ENCODE assay signal across 18 cellular contexts in genomic region chr17:31878703-31879073, GRCh38. TPM values are rescaled to one million over a fixed set of nuclear protein-coding genes. Genes with fewer than 3 reads are reported as not detected.
A peak's percentile ranks its signal among the peaks of the same experiment; 100 is the strongest.
DNase-seq lines count a peak whose midpoint lies in the region; ATAC-seq, FAIRE-seq and TF ChIP-seq lines count a peak whose summit lies in the region.
"Had no signal": no experiment of that assay in that cellular context is flagged by ENCODE, and none has a peak within 500 bp of the region (broad histone marks: within the 10 kb centered on the region; RNA-seq: fewer than 3 reads in every experiment).

No MANE protein-coding gene starts in this region.

- H3K9me3 Mint-ChIP-seq in GM23338 (no peaks in the 10 kb centered on the region; the same call in 2 of the 3 replicates), memory B cell (no peaks in the 10 kb centered on the region)

- H3K4me3 ChIP-seq in A549 (no peak overlapping the region), GM23338 (no peak overlapping the region), ascending aorta (no peak overlapping the region)
- H3K4me3 ChIP-seq: left ventricle myocardium inferior, MG63, ovary, sigmoid colon had no signal

- H3K79me2 ChIP-seq in GM23338 (replicated peaks; ENCODE audit: insufficient read depth), result no peaks in the 10 kb centered on the region

- DNase-seq in A549 (ENCODE audit: low read depth in 1 of 2, low spot score in 1 of 2), result no peak
- no peak for DNase-seq in GM23338 (ENCODE audit: low spot score)
- DNase-seq in ascending aorta (ENCODE audit: low spot score in 2 of 2), result no peak
- no peak for DNase-seq in memory B cell (ENCODE audit: low spot score in 2 of 2)
- DNase-seq in LoVo (ENCODE audit: low spot score), result no peak
- no peak for DNase-seq in NK-92 treated with Interleukin-12 subunit alpha and Interleukin-12 subunit beta, amount 100 ng/mL, for 24 hours (lab: John Stamatoyannopoulos, UW)
- DNase-seq: Caco-2, GOT3, left ventricle myocardium inferior, NCI-H1694, ovary, sigmoid colon, substantia nigra had no signal

- no peaks in the 10 kb centered on the region for H3K27me3 Mint-ChIP-seq in GM23338 (ENCODE audit: insufficient read depth, low read depth, poor library complexity)
- no peaks in the 10 kb centered on the region for H3K27me3 Mint-ChIP-seq in memory B cell

- H3K9me3 ChIP-seq in A549 (no peaks in the 10 kb centered on the region), ascending aorta (no peaks in the 10 kb centered on the region)
- H3K9me3 ChIP-seq: Caco-2, left ventricle myocardium inferior, MG63, ovary, sigmoid colon had no signal

- POLR2A ChIA-PET in A549 (lab: Yijun Ruan, JAX), result no interaction called here

- TF ChIP-seq CTCF in A549 (IDR thresholded peaks at IDR 0.05), result no peak
- no peak for TF ChIP-seq CTCF in GM23338 (conservative IDR thresholded peaks at IDR 0.05; ENCODE audit: low read depth in 2 of 2)
- no peak for TF ChIP-seq CTCF in ascending aorta (IDR thresholded peaks at IDR 0.05)

- H3K9me2 ChIP-seq in GM23338 (ENCODE audit: insufficient read depth), result no peaks in the 10 kb centered on the region

- TF ChIP-seq RAD21 in A549 (conservative IDR thresholded peaks at IDR 0.05 in 1 of 2, IDR thresholded peaks at IDR 0.05 in 1 of 2), result no peak

- H3K4me1 Mint-ChIP-seq in GM23338, result no peaks in the 10 kb centered on the region
- H3K4me1 Mint-ChIP-seq in memory B cell, result peaks cover 3% of the 10 kb centered on the region

- no peak overlapping the region for H3K27ac ChIP-seq in A549
- no peak overlapping the region for H3K27ac ChIP-seq in GM23338 (ENCODE audit: low read depth)
- H3K27ac ChIP-seq in ascending aorta, result peak overlapping the region; percentile 78 to 86
- H3K27ac ChIP-seq: left ventricle myocardium inferior, ovary had no signal

- peaks cover 71% of the 10 kb centered on the region for H3K36me3 ChIP-seq in GM23338 (ENCODE audit: insufficient read depth)
- H3K36me3 ChIP-seq in ascending aorta, result peaks cover 49 to 71% of the 10 kb centered on the region in 2 donors
- H3K36me3 ChIP-seq: ovary had no signal

- H3K36me3 Mint-ChIP-seq in GM23338 (ENCODE audit: low read depth), result peaks cover 73% of the 10 kb centered on the region
- peaks cover 17% of the 10 kb centered on the region for H3K36me3 Mint-ChIP-seq in memory B cell

- no peaks in the 10 kb centered on the region for H3K27me3 ChIP-seq in GM23338 (ENCODE audit: insufficient read depth)
- no peaks in the 10 kb centered on the region for H3K27me3 ChIP-seq in ascending aorta
- H3K27me3 ChIP-seq: MG63, ovary, sigmoid colon had no signal

- peak; percentile 61 for FAIRE-seq in A549 (lab: Jason Lieb, UNC)

- H3K4me3 Mint-ChIP-seq in GM23338 (no peak overlapping the region), memory B cell (no peak overlapping the region)

- H4K20me1 ChIP-seq in GM23338 (replicated peaks; ENCODE audit: insufficient read depth), result peaks cover 9% of the 10 kb centered on the region

- H3F3A ChIP-seq in GM23338 (replicated peaks; ENCODE audit: low read depth), result no peaks in the 10 kb centered on the region

- H3K27ac Mint-ChIP-seq in GM23338 (0 out of 2 replicates have a peak overlapping the region, but pooled peaks have one; percentile 82), memory B cell (peak overlapping the region; percentile 54)

- H2AFZ ChIP-seq in GM23338, result no peak overlapping the region

- H3K4me2 ChIP-seq in A549 (no peak overlapping the region), GM23338 (no peak overlapping the region)

- no peak for TF ChIP-seq EP300 in A549 (IDR thresholded peaks at IDR 0.05)

- TF ChIP-seq POLR2A in A549 (IDR thresholded peaks at IDR 0.05; ENCODE audit: low read length), result no peak

- ATAC-seq in A549 (no peak), GM23338 (no peak), memory B cell (ENCODE audit: low read depth) (no peak), GM18861 (IDR thresholded peaks at IDR 0.05; ENCODE audit: unreplicated experiment) (no peak), HG02642 (IDR thresholded peaks at IDR 0.05; ENCODE audit: poor library complexity, unreplicated experiment) (no peak)
- ATAC-seq: esophagus mucosa, Panc1 had no signal

- CTCF ChIA-PET in A549 (lab: Yijun Ruan, JAX), result interaction anchor here (1.1 to 1.6 kb wide), 2 partner anchors 9 to 16 kb away, joined by 4 to 5 read pairs; no protein-coding TSS in a partner anchor

- intact Hi-C loops in ascending aorta (cut with DNase I), result no loop called here

- no peaks in the 10 kb centered on the region for H3K4me1 ChIP-seq in A549
- H3K4me1 ChIP-seq in GM23338 (ENCODE audit: insufficient read depth), result no peaks in the 10 kb centered on the region
- peaks cover 0 to 13% of the 10 kb centered on the region in 2 donors for H3K4me1 ChIP-seq in ascending aorta
- H3K4me1 ChIP-seq: Caco-2, left ventricle myocardium inferior, sigmoid colon had no signal

TF ChIP-seq in A549, 52 proteins besides CTCF, POLR2A, EP300 and RAD21 (continues in another document):
- no peak for TF ChIP-seq MAX (IDR thresholded peaks at IDR 0.05)
- TF ChIP-seq HOXB5 (CRISPR knock-in tag; IDR thresholded peaks at IDR 0.05), result no peak
- TF ChIP-seq BHLHE40 (IDR thresholded peaks at IDR 0.05; ENCODE audit: low read depth, low read length), result no peak

TF ChIP-seq in GM23338, 12 proteins besides CTCF, POLR2A, EP300 and RAD21 (continues in another document):
- TF ChIP-seq NANOG (IDR thresholded peaks at IDR 0.05; ENCODE audit: borderline replicate concordance) (no peak), EZH2 (IDR thresholded peaks at IDR 0.05; ENCODE audit: low read depth, unreplicated experiment) (no peak), EZH2phosphoT487 (IDR thresholded peaks at IDR 0.05; ENCODE audit: unreplicated experiment) (no peak), ETS1 (IDR thresholded peaks at IDR 0.05) (no peak)

RNA-seq across cellular contexts. Expression of gene COPRS, which starts 19.6 kb away (rescaled TPM):
- polyA plus RNA-seq in A549 (2011; rRNA removed), result 72.7 and 80.5 TPM in 2 replicates
- 95.5 and 97.0 TPM in 2 replicates for polyA plus RNA-seq in A549 (2012; cell fraction: cytosol; rRNA removed)
- polyA plus RNA-seq in A549 (2012; cell fraction: nucleus; rRNA removed), result 32.6 and 50.6 TPM in 2 replicates
- 88.4 to 98.3 TPM (median 96.9 TPM) in 3 replicates for polyA plus RNA-seq in A549 (2017; fragmentation: RNase III; extraction: RNeasy Plus Mini Kit Qiagen cat#74134 plus additional on column Dnase treatment)
- polyA minus RNA-seq in A549 (2011; rRNA and poly(A)+ RNA removed), result 36.1 and 44.1 TPM in 2 replicates
- total RNA-seq in GM23338 (2014; rRNA removed; shearing (Covaris generic)), result 50.9 and 51.5 TPM in 2 replicates
- polyA plus RNA-seq in GM23338 (2016; fragmentation: Nextera tagmentation; extraction: Ambion mirVana), result 62.6 and 63.9 TPM in 2 replicates
- total RNA-seq in ascending aorta, result 92.1 TPM

RNA-seq across cellular contexts. Expression of gene UTP6, which starts 22.8 kb away (rescaled TPM):
- polyA plus RNA-seq in A549 (2011; rRNA removed), result 65.4 and 101 TPM in 2 replicates
- 12.3 and 14.2 TPM in 2 replicates for polyA plus RNA-seq in A549 (2012; cell fraction: cytosol; rRNA removed)
- polyA plus RNA-seq in A549 (2012; cell fraction: nucleus; rRNA removed), result 10.4 and 18.5 TPM in 2 replicates
- polyA plus RNA-seq in A549 (2017; fragmentation: RNase III; extraction: RNeasy Plus Mini Kit Qiagen cat#74134 plus additional on column Dnase treatment), result 46.5 to 52.7 TPM (median 49.0 TPM) in 3 replicates
- 12.3 and 12.8 TPM in 2 replicates for polyA minus RNA-seq in A549 (2011; rRNA and poly(A)+ RNA removed)
- total RNA-seq in GM23338 (2014; rRNA removed; shearing (Covaris generic)), result 50.8 and 72.7 TPM in 2 replicates
- 88.6 and 111 TPM in 2 replicates for polyA plus RNA-seq in GM23338 (2016; fragmentation: Nextera tagmentation; extraction: Ambion mirVana)
- 64.3 TPM for total RNA-seq in ascending aorta

RNA-seq across cellular contexts. Expression of gene SUZ12, which starts 58.1 kb away (rescaled TPM):
- polyA plus RNA-seq in A549 (2011; rRNA removed) (41.3 and 54.6 TPM in 2 replicates), A549 (2017; fragmentation: RNase III; extraction: RNeasy Plus Mini Kit Qiagen cat#74134 plus additional on column Dnase treatment) (36.2 to 38.6 TPM (median 36.3 TPM) in 3 replicates), GM23338 (2016; fragmentation: Nextera tagmentation; extraction: Ambion mirVana) (20.2 and 22.3 TPM in 2 replicates)
- 10.8 and 11.8 TPM in 2 replicates for polyA plus RNA-seq in A549 (2012; cell fraction: cytosol; rRNA removed)
- 6.1 and 9.3 TPM in 2 replicates for polyA plus RNA-seq in A549 (2012; cell fraction: nucleus; rRNA removed)
- 10.0 and 10.3 TPM in 2 replicates for polyA minus RNA-seq in A549 (2011; rRNA and poly(A)+ RNA removed)
- total RNA-seq in GM23338 (2014; rRNA removed; shearing (Covaris generic)), result 39.8 and 44.4 TPM in 2 replicates
- 6.5 TPM for total RNA-seq in ascending aorta

Comparison
In these comparisons a context has a peak if more than half of its experiments do, and no peak if none do; other contexts are left out.
1. H3K27ac ChIP-seq: peak in ascending aorta (2 of 2); none in A549 (0 of 2) and GM23338 (single experiment).